In the genomic region with DNA sequence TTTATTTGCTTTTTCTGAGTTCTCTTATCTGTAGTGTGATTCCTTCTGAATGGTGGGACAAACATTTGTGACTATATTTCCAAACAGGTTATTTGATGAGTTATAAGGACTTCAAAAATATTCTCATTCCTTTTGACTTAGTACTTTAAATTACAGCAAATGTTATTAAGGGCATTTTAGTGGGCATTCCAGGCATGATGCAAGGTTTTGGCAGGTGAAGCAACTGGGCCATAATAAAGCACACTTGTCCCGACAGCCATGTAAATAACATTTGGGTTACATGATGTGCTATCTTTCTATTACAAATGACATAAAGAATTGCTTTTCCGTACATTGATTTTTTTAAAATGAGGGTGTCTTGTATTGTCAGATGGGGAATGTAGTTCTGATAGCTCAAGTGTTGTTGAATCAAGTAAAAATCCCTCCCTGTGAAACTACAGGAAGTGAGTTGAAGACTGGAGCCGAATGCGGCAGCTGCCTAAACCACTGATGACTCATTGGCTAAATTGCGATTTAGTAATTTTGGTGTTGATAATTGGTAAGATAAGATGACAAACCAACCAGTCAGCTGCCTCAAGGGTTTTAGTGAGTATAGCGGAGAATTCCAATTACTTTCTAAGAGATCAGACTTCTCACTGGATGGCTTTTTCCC, we compare ENCODE assay signal across 11 cellular contexts.
DNase-seq lines count a peak whose midpoint lies in the region; ATAC-seq, FAIRE-seq and TF ChIP-seq lines count a peak whose summit lies in the region.
"Had no signal": no experiment of that assay in that cellular context is flagged by ENCODE, and none has a peak within 500 bp of the region (broad histone marks: within the 10 kb centered on the region; RNA-seq: fewer than 3 reads in every experiment).

No MANE protein-coding gene starts in this region.

- FAIRE-seq in bronchial epithelial cell (lab: Jason Lieb, UNC) = no peak

- CTCF ChIA-PET in activated CD8-positive, alpha-beta T cell treated with anti-CD3 and anti-CD28 coated beads for 36 hours (lab: Charles Lee) = no interaction called here
- CTCF ChIA-PET in activated CD8-positive, alpha-beta T cell treated with anti-CD3 and anti-CD28 coated beads, Interleukin-2, amount 10 ng/mL, durations not matched to agents 7 days and 5 days (lab: Charles Lee) = no interaction called here
- CTCF ChIA-PET in Caco-2 (lab: Charles Lee) = no interaction called here

- no peaks in the 10 kb centered on the region for H3K9me3 ChIP-seq in Caco-2
- H3K9me3 ChIP-seq: ascending aorta had no signal

- H3K27me3 ChIP-seq in bronchial epithelial cell (ENCODE audit: control insufficient read depth, insufficient read depth, low read length) = peaks cover 3% of the 10 kb centered on the region
- no peaks in the 10 kb centered on the region; the same call in none of the 2 replicates for H3K27me3 ChIP-seq in Caco-2 (replicated peaks; ENCODE audit: control insufficient read depth, insufficient read depth, low read length)
- H3K27me3 ChIP-seq: ascending aorta had no signal

- H3K36me3 ChIP-seq in bronchial epithelial cell (ENCODE audit: control insufficient read depth, insufficient read depth, low read length) = no peaks in the 10 kb centered on the region
- no peaks in the 10 kb centered on the region for H3K36me3 ChIP-seq in Caco-2 (ENCODE audit: control insufficient read depth, insufficient read depth, low read length)
- H3K36me3 ChIP-seq: ascending aorta had no signal

- TF ChIP-seq CTCF in activated CD8-positive, alpha-beta T cell treated with anti-CD3 and anti-CD28 coated beads for 36 hours (IDR thresholded peaks at IDR 0.05) = no peak
- TF ChIP-seq CTCF in bronchial epithelial cell (IDR thresholded peaks at IDR 0.05; ENCODE audit: insufficient read depth, low read length, severe bottlenecking) (no peak), Caco-2 (IDR thresholded peaks at IDR 0.05; ENCODE audit: insufficient read depth in 1 of 2, low read depth in 1 of 2, low read length in 1 of 2, severe bottlenecking in 1 of 2, unreplicated experiment in 1 of 2) (no peak)

- H3K4me1 ChIP-seq in Caco-2 = no peaks in the 10 kb centered on the region
- H3K4me1 ChIP-seq: ascending aorta had no signal

- H3K36me3 Mint-ChIP-seq in activated CD8-positive, alpha-beta T cell treated with anti-CD3 and anti-CD28 coated beads for 36 hours (ENCODE audit: low read depth) = no peaks in the 10 kb centered on the region
- H3K36me3 Mint-ChIP-seq in activated CD8-positive, alpha-beta T cell treated with anti-CD3 and anti-CD28 coated beads, Interleukin-2, amount 10 ng/mL, durations not matched to agents 7 days and 5 days (ENCODE audit: low read depth) = no peaks in the 10 kb centered on the region
- H3K36me3 Mint-ChIP-seq in Caco-2 (ENCODE audit: insufficient read depth, unreplicated experiment) = no peaks in the 10 kb centered on the region

- no TSS peak for BruUV-seq in Caco-2 (replicated peaks; lab: Mats Ljungman, UMichigan)

- POLR2A ChIA-PET in activated CD8-positive, alpha-beta T cell treated with anti-CD3 and anti-CD28 coated beads for 36 hours (lab: Charles Lee) = interaction anchor here (0.6 kb wide), 1 partner anchor 494 kb away, joined by 3 read pairs; no protein-coding TSS in a partner anchor
- POLR2A ChIA-PET in activated CD8-positive, alpha-beta T cell treated with anti-CD3 and anti-CD28 coated beads, Interleukin-2, amount 10 ng/mL, durations not matched to agents 7 days and 5 days (lab: Charles Lee) = no interaction called here
- POLR2A ChIA-PET in Caco-2 (lab: Charles Lee) = no interaction called here

- H3K4me1 Mint-ChIP-seq in activated CD8-positive, alpha-beta T cell treated with anti-CD3 and anti-CD28 coated beads for 36 hours (ENCODE audit: low read depth) = no peaks in the 10 kb centered on the region
- no peaks in the 10 kb centered on the region for H3K4me1 Mint-ChIP-seq in activated CD8-positive, alpha-beta T cell treated with anti-CD3 and anti-CD28 coated beads, Interleukin-2, amount 10 ng/mL, durations not matched to agents 7 days and 5 days (ENCODE audit: low read depth)
- H3K4me1 Mint-ChIP-seq in Caco-2 (ENCODE audit: low read depth, unreplicated experiment) = no peaks in the 10 kb centered on the region
- H3K4me1 Mint-ChIP-seq: B cell had no signal

- H3K27me3 Mint-ChIP-seq in activated CD8-positive, alpha-beta T cell treated with anti-CD3 and anti-CD28 coated beads for 36 hours = peaks cover 12% of the 10 kb centered on the region
- H3K27me3 Mint-ChIP-seq in activated CD8-positive, alpha-beta T cell treated with anti-CD3 and anti-CD28 coated beads, Interleukin-2, amount 10 ng/mL, durations not matched to agents 7 days and 5 days (ENCODE audit: low read depth) = peaks cover 22% of the 10 kb centered on the region
- peaks cover 28% of the 10 kb centered on the region for H3K27me3 Mint-ChIP-seq in Caco-2 (ENCODE audit: insufficient read depth, unreplicated experiment)

- peak; percentile 2 for DNase-seq in activated CD8-positive, alpha-beta T cell treated with anti-CD3 and anti-CD28 coated beads for 36 hours
- DNase-seq in activated CD8-positive, alpha-beta T cell treated with anti-CD3 and anti-CD28 coated beads, Interleukin-2, amount 10 ng/mL, durations not matched to agents 7 days and 5 days = no peak
- DNase-seq in NCI-H510A treated with DMSO at 0.1 percent for 48 hours (lab: John Stamatoyannopoulos, UW) = peak; percentile 18
- DNase-seq in bronchial epithelial cell (ENCODE audit: low read depth) = peak; percentile 88
- peak; percentile 29 for DNase-seq in stromal cell of bone marrow (ENCODE audit: low read depth)
- DNase-seq in Caco-2 = no peak
- DNase-seq: activated CD4-positive, alpha-beta T cell treated with anti-CD3 and anti-CD28 coated beads for 36 hours had no signal

- ATAC-seq in activated CD8-positive, alpha-beta T cell treated with anti-CD3 and anti-CD28 coated beads for 36 hours = no peak
- no peak for ATAC-seq in activated CD8-positive, alpha-beta T cell treated with anti-CD3 and anti-CD28 coated beads, Interleukin-2, amount 10 ng/mL, durations not matched to agents 7 days and 5 days
- no peak for ATAC-seq in HG03432 (IDR thresholded peaks at IDR 0.05; ENCODE audit: unreplicated experiment)
- ATAC-seq in GM19452 (IDR thresholded peaks at IDR 0.05; ENCODE audit: unreplicated experiment) = no peak
- ATAC-seq: activated CD4-positive, alpha-beta T cell treated with anti-CD3 and anti-CD28 coated beads for 36 hours had no signal

- no peak overlapping the region for H3K27ac Mint-ChIP-seq in activated CD8-positive, alpha-beta T cell treated with anti-CD3 and anti-CD28 coated beads for 36 hours
- no peak overlapping the region for H3K27ac Mint-ChIP-seq in activated CD8-positive, alpha-beta T cell treated with anti-CD3 and anti-CD28 coated beads, Interleukin-2, amount 10 ng/mL, durations not matched to agents 7 days and 5 days
- no peak overlapping the region for H3K27ac Mint-ChIP-seq in Caco-2 (ENCODE audit: unreplicated experiment)
- H3K27ac Mint-ChIP-seq: activated CD4-positive, alpha-beta T cell treated with anti-CD3 and anti-CD28 coated beads for 36 hours; B cell had no signal

- intact Hi-C loops in activated CD8-positive, alpha-beta T cell treated with anti-CD3 and anti-CD28 coated beads for 36 hours (cut with micrococcal nuclease) = no loop called here
- intact Hi-C loops in Caco-2 (cut with micrococcal nuclease; ENCODE audit: unreplicated experiment) = no loop called here

- H3K9me3 Mint-ChIP-seq in activated CD8-positive, alpha-beta T cell treated with anti-CD3 and anti-CD28 coated beads for 36 hours = peaks cover 2% of the 10 kb centered on the region
- H3K9me3 Mint-ChIP-seq in activated CD8-positive, alpha-beta T cell treated with anti-CD3 and anti-CD28 coated beads, Interleukin-2, amount 10 ng/mL, durations not matched to agents 7 days and 5 days (ENCODE audit: insufficient read depth) = no peaks in the 10 kb centered on the region
- no peaks in the 10 kb centered on the region for H3K9me3 Mint-ChIP-seq in Caco-2 (ENCODE audit: unreplicated experiment)

- no peak overlapping the region for H3K4me3 Mint-ChIP-seq in activated CD8-positive, alpha-beta T cell treated with anti-CD3 and anti-CD28 coated beads for 36 hours
- H3K4me3 Mint-ChIP-seq in activated CD8-positive, alpha-beta T cell treated with anti-CD3 and anti-CD28 coated beads, Interleukin-2, amount 10 ng/mL, durations not matched to agents 7 days and 5 days = no peak overlapping the region
- no peak overlapping the region for H3K4me3 Mint-ChIP-seq in Caco-2 (ENCODE audit: unreplicated experiment)
- H3K4me3 Mint-ChIP-seq: activated CD4-positive, alpha-beta T cell treated with anti-CD3 and anti-CD28 coated beads for 36 hours; B cell had no signal

- H3K4me3 ChIP-seq in bronchial epithelial cell (ENCODE audit: low read depth, low read length) (no peak overlapping the region), Caco-2 (ENCODE audit: low read depth, low read length) (no peak overlapping the region)
- H3K4me3 ChIP-seq: ascending aorta had no signal

Comparison
In these comparisons a context has a peak if more than half of its experiments do, and no peak if none do; other contexts are left out.
1. DNase-seq: peak in activated CD8-positive, alpha-beta T cell treated with anti-CD3 and anti-CD28 coated beads for 36 hours (single experiment), NCI-H510A treated with DMSO at 0.1 percent for 48 hours (single experiment), bronchial epithelial cell (single experiment) and stromal cell of bone marrow (single experiment); none in activated CD8-positive, alpha-beta T cell treated with anti-CD3 and anti-CD28 coated beads, Interleukin-2, amount 10 ng/mL, durations not matched to agents 7 days and 5 days (single experiment) and Caco-2 (0 of 2).